ENCODE assay signal across 33 cellular contexts in the genomic region with DNA sequence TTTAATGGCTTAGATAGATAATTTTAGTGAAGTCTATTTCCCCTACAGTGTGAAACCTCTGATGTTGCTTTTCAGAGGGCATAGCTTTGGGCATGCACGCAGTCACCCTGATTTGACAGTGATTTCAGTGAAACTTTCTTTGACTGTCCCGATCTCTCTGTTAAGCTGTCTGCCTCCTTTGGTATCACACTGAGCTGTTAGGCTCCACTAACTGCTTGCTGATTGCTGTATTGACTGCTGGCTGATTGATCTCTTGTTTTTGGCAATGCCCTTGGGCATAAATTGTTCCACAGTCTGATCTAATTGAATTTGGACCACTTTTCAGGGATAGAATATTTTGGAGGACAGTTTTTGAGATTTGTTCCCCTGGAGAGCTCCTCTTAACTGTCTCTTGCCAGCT.
"Had no signal": no experiment of that assay in that cellular context is flagged by ENCODE, and none has a peak within 500 bp of the region (broad histone marks: within the 10 kb centered on the region; RNA-seq: fewer than 3 reads in every experiment).

No MANE protein-coding gene starts in this region.

- H3K4me1 ChIP-seq: adrenal gland, Peyer's patch, SJSA1 had no signal

- H3K9me3 Mint-ChIP-seq: activated CD4-positive, alpha-beta memory T cell treated with anti-CD3 and anti-CD28 coated beads for 36 hours; activated naive CD4-positive, alpha-beta T cell treated with anti-CD3 and anti-CD28 coated beads for 36 hours; activated naive CD4-positive, alpha-beta T cell treated with anti-CD3 and anti-CD28 coated beads, Interleukin-2, amount 50 U/mL, for 72 hours; activated T-cell treated with anti-CD3 and anti-CD28 coated beads, Interleukin-2, amount 50 U/mL, for 4 hours; activated T-helper 1 cell treated with anti-CD3 and anti-CD28 coated beads, Interleukin-12 subunit alpha, Interleukin-12 subunit beta, Interleukin-2, Interleukin-4 antibody, amounts not matched to agents 30 ng/mL and 10 ng/mL and 1 ng/mL, durations not matched to agents 14 hours and 24 hours and 36 hours; central memory CD8-positive, alpha-beta T cell; T-helper 1 cell treated with Interleukin-12 subunit alpha and Interleukin-12 subunit beta and Interleukin-4 antibody, amounts not matched to agents 30 μg/mL and 1 μg/mL, for 36 hours; T-helper 2 cell treated with Interferon-gamma antibody and Interleukin-4, amounts not matched to agents 5 μg/mL and 100 μg/mL, for 36 hours had no signal

- DNase-seq: activated CD4-positive, alpha-beta memory T cell treated with anti-CD3 and anti-CD28 coated beads for 36 hours; activated CD4-positive, alpha-beta T cell treated with anti-CD3 and anti-CD28 coated beads for 4 hours; activated CD4-positive, alpha-beta T cell treated with anti-CD3 and anti-CD28 coated beads, Interleukin-2, amount 50 U/mL, for 1 hour; activated CD4-positive, CD25-positive, alpha-beta regulatory T cell treated with anti-CD3 and anti-CD28 coated beads, Interleukin-2, amount 50 U/mL, for 72 hours; activated CD8-positive, alpha-beta memory T cell treated with anti-CD3 and anti-CD28 coated beads, Interleukin-2, amount 50 U/mL, for 4 hours; activated gamma-delta T cell treated with Interleukin-2 at 50 U/mL for 16 hours; activated naive CD4-positive, alpha-beta T cell treated with anti-CD3 and anti-CD28 coated beads for 36 hours; activated T-cell treated with anti-CD3 and anti-CD28 coated beads for 4 hours; activated T-cell treated with anti-CD3 and anti-CD28 coated beads, Interleukin-2, amount 50 U/mL, for 4 hours; adrenal gland; Kasumi-1; KG1; MG63; NCI-H1048; NCI-H1105 treated with DMSO at 0.1 percent for 48 hours; NCI-H1436 treated with DMSO at 0.1 percent for 48 hours; NCI-H187; NCI-H2029 treated with DMSO at 0.1 percent for 48 hours; NCI-H2107; NCI-H345; NCI-H524 treated with DMSO at 0.1 percent for 48 hours; PC-3; Peyer's patch; RPMI8226; SHP77 treated with DMSO at 0.1 percent for 48 hours; SK-N-SH had no signal

- H3K27me3 ChIP-seq: adrenal gland, Peyer's patch, SJSA1 had no signal

- H3K27ac ChIP-seq: adrenal gland, cardiac muscle cell, Peyer's patch, SJSA1 had no signal

- H3K36me3 Mint-ChIP-seq: activated CD4-positive, alpha-beta memory T cell treated with anti-CD3 and anti-CD28 coated beads for 36 hours; activated naive CD4-positive, alpha-beta T cell treated with anti-CD3 and anti-CD28 coated beads, Interleukin-2, amount 50 U/mL, for 72 hours had no signal

- H3K4me3 ChIP-seq: adrenal gland, cardiac muscle cell, MG63, Peyer's patch, SJSA1 had no signal

- H3K36me3 ChIP-seq: adrenal gland, cardiac muscle cell, MG63, Peyer's patch, SJSA1 had no signal

- H3K9me3 ChIP-seq: adrenal gland, MG63, Peyer's patch, SK-N-SH had no signal

- H3K4me1 Mint-ChIP-seq: central memory CD8-positive, alpha-beta T cell had no signal

- H3K4me3 Mint-ChIP-seq: activated CD4-positive, alpha-beta memory T cell treated with anti-CD3 and anti-CD28 coated beads for 36 hours; activated naive CD4-positive, alpha-beta T cell treated with anti-CD3 and anti-CD28 coated beads for 36 hours; activated T-cell treated with anti-CD3 and anti-CD28 coated beads, Interleukin-2, amount 50 U/mL, for 4 hours; activated T-helper 1 cell treated with anti-CD3 and anti-CD28 coated beads, Interleukin-12 subunit alpha, Interleukin-12 subunit beta, Interleukin-2, Interleukin-4 antibody, amounts not matched to agents 30 ng/mL and 10 ng/mL and 1 ng/mL, durations not matched to agents 14 hours and 24 hours and 36 hours; central memory CD8-positive, alpha-beta T cell; T-helper 1 cell treated with Interleukin-12 subunit alpha and Interleukin-12 subunit beta and Interleukin-4 antibody, amounts not matched to agents 30 μg/mL and 1 μg/mL, for 36 hours; T-helper 2 cell treated with Interferon-gamma antibody and Interleukin-4, amounts not matched to agents 5 μg/mL and 100 μg/mL, for 36 hours had no signal

- H3K27ac Mint-ChIP-seq: activated CD4-positive, alpha-beta memory T cell treated with anti-CD3 and anti-CD28 coated beads for 36 hours; activated naive CD4-positive, alpha-beta T cell treated with anti-CD3 and anti-CD28 coated beads for 36 hours; activated naive CD4-positive, alpha-beta T cell treated with anti-CD3 and anti-CD28 coated beads, Interleukin-2, amount 50 U/mL, for 72 hours; activated T-helper 1 cell treated with anti-CD3 and anti-CD28 coated beads, Interleukin-12 subunit alpha, Interleukin-12 subunit beta, Interleukin-2, Interleukin-4 antibody, amounts not matched to agents 30 ng/mL and 10 ng/mL and 1 ng/mL, durations not matched to agents 14 hours and 24 hours and 36 hours; T-helper 1 cell treated with Interleukin-12 subunit alpha and Interleukin-12 subunit beta and Interleukin-4 antibody, amounts not matched to agents 30 μg/mL and 1 μg/mL, for 36 hours; T-helper 2 cell treated with Interferon-gamma antibody and Interleukin-4, amounts not matched to agents 5 μg/mL and 100 μg/mL, for 36 hours had no signal

- ATAC-seq: activated naive CD4-positive, alpha-beta T cell treated with anti-CD3 and anti-CD28 coated beads, Interleukin-2, amount 50 U/mL, for 72 hours; activated T-cell treated with anti-CD3 and anti-CD28 coated beads, Interleukin-2, amount 50 U/mL, for 4 hours; PC-3 had no signal
